In the genomic region with DNA sequence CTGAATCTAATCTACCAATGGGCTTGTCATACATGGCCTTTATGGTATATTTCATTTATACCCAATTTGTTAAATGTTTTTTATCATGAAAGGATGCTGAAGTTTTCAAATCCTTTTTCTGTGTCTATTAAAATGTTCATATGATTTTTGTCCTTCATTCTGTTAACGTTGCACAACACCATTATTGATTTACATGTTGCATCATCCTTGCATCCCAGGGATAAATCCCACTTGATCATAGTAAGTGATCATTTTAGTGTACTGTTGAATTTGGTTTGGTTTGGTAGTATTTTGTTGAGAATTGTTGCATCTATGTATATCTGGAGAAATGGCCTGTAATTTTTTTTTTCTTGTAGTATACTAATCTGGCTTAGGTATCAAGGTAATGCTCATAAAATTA, we compare ENCODE assay signal across 20 cellular contexts. TPM values are rescaled to one million over a fixed set of nuclear protein-coding genes. Genes with fewer than 3 reads are reported as not detected.
DNase-seq lines count a peak whose midpoint lies in the region; ATAC-seq and TF ChIP-seq lines count a peak whose summit lies in the region.
"Had no signal": no experiment of that assay in that cellular context is flagged by ENCODE, and none has a peak within 500 bp of the region (broad histone marks: within the 10 kb centered on the region; RNA-seq: fewer than 3 reads in every experiment).

No MANE protein-coding gene starts in this region.

- H3K9me3 Mint-ChIP-seq in CD4-positive, CD25-positive, alpha-beta regulatory T cell, result peaks cover 0 to 7% (median 4%) of the 10 kb centered on the region in 7 donors
- no peaks in the 10 kb centered on the region for H3K9me3 Mint-ChIP-seq in Calu3 (ENCODE audit: low read depth, unreplicated experiment)
- peaks cover 15% of the 10 kb centered on the region for H3K9me3 Mint-ChIP-seq in activated naive CD8-positive, alpha-beta T cell treated with anti-CD3 and anti-CD28 coated beads, Interleukin-2, amount 50 U/mL, for 24 hours
- H3K9me3 Mint-ChIP-seq in naive B cell, result peaks cover 4 to 14% (median 8%) of the 10 kb centered on the region in 7 donors

- peak overlapping the region in 2 of 3 donors; percentile 21 to 63 for H3K27ac Mint-ChIP-seq in CD4-positive, CD25-positive, alpha-beta regulatory T cell
- H3K27ac Mint-ChIP-seq in Calu3 (ENCODE audit: unreplicated experiment) (peak overlapping the region; percentile 64), naive B cell (peak overlapping the region; percentile 13 to 85 (median 70))
- peak overlapping the region; percentile 8 for H3K27ac Mint-ChIP-seq in activated naive CD8-positive, alpha-beta T cell treated with anti-CD3 and anti-CD28 coated beads, Interleukin-2, amount 50 U/mL, for 24 hours

- intact Hi-C loops in Calu3 (cut with micrococcal nuclease; ENCODE audit: unreplicated experiment), result loop anchor here (10.0 kb wide), 1 partner anchor 369 kb away; no protein-coding TSS in a partner anchor
- intact Hi-C loops in posterior vena cava (cut with DNase I), result no loop called here

- no TSS peak for BruUV-seq in Calu3 (replicated peaks; lab: Mats Ljungman, UMichigan)

- no peak for ATAC-seq in CD4-positive, CD25-positive, alpha-beta regulatory T cell (ENCODE audit: low read depth in 2 of 2)
- ATAC-seq in activated naive CD8-positive, alpha-beta T cell treated with anti-CD3 and anti-CD28 coated beads, Interleukin-2, amount 50 U/mL, for 24 hours, result no peak
- no peak for ATAC-seq in naive B cell (ENCODE audit: low read depth in 2 of 2)
- ATAC-seq in GM19324 (IDR thresholded peaks at IDR 0.05; ENCODE audit: low FRiP score, unreplicated experiment), result no peak
- no peak for ATAC-seq in HG03045 (IDR thresholded peaks at IDR 0.05; ENCODE audit: unreplicated experiment)
- ATAC-seq: left colon had no signal

- peak overlapping the region; percentile 38 for H3K4me3 ChIP-seq in CD4-positive, CD25-positive, alpha-beta regulatory T cell (ENCODE audit: low read depth, low read length)
- H3K4me3 ChIP-seq: right atrium auricular region had no signal

- peaks cover 64% of the 10 kb centered on the region for H3K36me3 Mint-ChIP-seq in CD4-positive, CD25-positive, alpha-beta regulatory T cell
- peaks cover 10% of the 10 kb centered on the region for H3K36me3 Mint-ChIP-seq in Calu3 (ENCODE audit: insufficient read depth, unreplicated experiment)
- peaks cover 65% of the 10 kb centered on the region for H3K36me3 Mint-ChIP-seq in activated naive CD8-positive, alpha-beta T cell treated with anti-CD3 and anti-CD28 coated beads, Interleukin-2, amount 50 U/mL, for 24 hours (ENCODE audit: low read depth)
- peaks cover 60 to 69% of the 10 kb centered on the region in 2 donors for H3K36me3 Mint-ChIP-seq in naive B cell

- H3K27me3 Mint-ChIP-seq in CD4-positive, CD25-positive, alpha-beta regulatory T cell, result no peaks in the 10 kb centered on the region
- no peaks in the 10 kb centered on the region for H3K27me3 Mint-ChIP-seq in Calu3 (ENCODE audit: unreplicated experiment)
- H3K27me3 Mint-ChIP-seq in activated naive CD8-positive, alpha-beta T cell treated with anti-CD3 and anti-CD28 coated beads, Interleukin-2, amount 50 U/mL, for 24 hours, result no peaks in the 10 kb centered on the region
- H3K27me3 Mint-ChIP-seq in naive B cell, result no peaks in the 10 kb centered on the region

- H3K4me1 Mint-ChIP-seq in CD4-positive, CD25-positive, alpha-beta regulatory T cell, result peaks cover 61 to 88% (median 75%) of the 10 kb centered on the region in 4 donors
- peaks cover 57% of the 10 kb centered on the region for H3K4me1 Mint-ChIP-seq in Calu3 (ENCODE audit: low read depth, unreplicated experiment)
- H3K4me1 Mint-ChIP-seq in activated naive CD8-positive, alpha-beta T cell treated with anti-CD3 and anti-CD28 coated beads, Interleukin-2, amount 50 U/mL, for 24 hours, result peaks cover 80% of the 10 kb centered on the region
- H3K4me1 Mint-ChIP-seq in naive B cell, result peaks cover 66 to 89% (median 87%) of the 10 kb centered on the region in 3 donors

- CTCF ChIA-PET in Calu3 (lab: Charles Lee), result no interaction called here

- H3K27me3 ChIP-seq in CD4-positive, CD25-positive, alpha-beta regulatory T cell (ENCODE audit: control insufficient read depth, insufficient read depth, low read length), result no peaks in the 10 kb centered on the region
- H3K27me3 ChIP-seq: right atrium auricular region had no signal

- peaks cover 9 to 10% of the 10 kb centered on the region in 2 experiments for H3K9me3 ChIP-seq in CD4-positive, CD25-positive, alpha-beta regulatory T cell (ENCODE audit: control insufficient read depth in 2 of 2, low read length in 2 of 2)
- H3K9me3 ChIP-seq: Caco-2 had no signal

- no peak for DNase-seq in CD4-positive, CD25-positive, alpha-beta regulatory T cell
- DNase-seq in Calu3 (no peak), naive B cell (no peak), posterior vena cava (ENCODE audit: low spot score) (no peak)
- DNase-seq in activated naive CD8-positive, alpha-beta T cell treated with anti-CD3 and anti-CD28 coated beads, Interleukin-2, amount 50 U/mL, for 24 hours, result no peak
- DNase-seq: activated CD8-positive, alpha-beta memory T cell treated with anti-CD3 and anti-CD28 coated beads for 24 hours; activated gamma-delta T cell; Caco-2; effector memory CD4-positive, alpha-beta T cell; left colon; midbrain; NCI-H1436; NCI-H2171; NCI-H526 treated with DMSO at 0.1 percent for 48 hours; Right ventricle myocardium superior; T-helper 1 cell; WERI-Rb-1 had no signal

- H3K27ac ChIP-seq in CD4-positive, CD25-positive, alpha-beta regulatory T cell (ENCODE audit: insufficient read depth, low read length, poor library complexity, severe bottlenecking), result no peak overlapping the region
- H3K27ac ChIP-seq: right atrium auricular region, WERI-Rb-1 had no signal

- no peak for TF ChIP-seq CTCF in Calu3 (IDR thresholded peaks at IDR 0.05; ENCODE audit: unreplicated experiment)

- H3K36me3 ChIP-seq in CD4-positive, CD25-positive, alpha-beta regulatory T cell (ENCODE audit: control insufficient read depth, insufficient read depth, low read length), result peaks cover 64% of the 10 kb centered on the region
- H3K36me3 ChIP-seq: WERI-Rb-1 had no signal

- peak overlapping the region; percentile 68 to 82 (median 74) for H3K4me3 Mint-ChIP-seq in CD4-positive, CD25-positive, alpha-beta regulatory T cell
- H3K4me3 Mint-ChIP-seq in Calu3 (ENCODE audit: low read depth, unreplicated experiment) (no peak overlapping the region), naive B cell (peak overlapping the region in 7 of 8 donors; percentile 31 to 79 (median 66))
- no peak overlapping the region for H3K4me3 Mint-ChIP-seq in activated naive CD8-positive, alpha-beta T cell treated with anti-CD3 and anti-CD28 coated beads, Interleukin-2, amount 50 U/mL, for 24 hours

- peaks cover 71% of the 10 kb centered on the region for H3K4me1 ChIP-seq in CD4-positive, CD25-positive, alpha-beta regulatory T cell (ENCODE audit: control insufficient read depth, insufficient read depth, low read length, poor library complexity, severe bottlenecking)
- H3K4me1 ChIP-seq: Caco-2 had no signal

RNA-seq across cellular contexts. Expression of gene SP100, which starts 9.4 kb away (rescaled TPM):
- 335 TPM for total RNA-seq in CD4-positive, CD25-positive, alpha-beta regulatory T cell
- polyA plus RNA-seq in CD4-positive, CD25-positive, alpha-beta regulatory T cell, result 100 to 1,000 TPM; 116 to 130 (median 122) TPM
- total RNA-seq in Calu3 (2022) (110 and 173 TPM in 2 replicates), posterior vena cava (10 to 100 TPM; 87.9 to 90.7 TPM)
- 100 to 1,000 TPM; 188 to 428 (median 231) TPM for polyA plus RNA-seq in naive B cell (ENCODE audit: low read depth in 6 of 6)

Comparison
In these comparisons a context has a peak if more than half of its experiments do, and no peak if none do; other contexts are left out.
1. H3K27ac Mint-ChIP-seq: peak in every context shown above with its lines; median percentile 70 in naive B cell; 64 in Calu3; 42 in CD4-positive, CD25-positive, alpha-beta regulatory T cell; 8 in activated naive CD8-positive, alpha-beta T cell treated with anti-CD3 and anti-CD28 coated beads, Interleukin-2, amount 50 U/mL, for 24 hours.
2. H3K4me3 Mint-ChIP-seq: peak in CD4-positive, CD25-positive, alpha-beta regulatory T cell (4 of 4) and naive B cell (7 of 8); none in Calu3 (single experiment) and activated naive CD8-positive, alpha-beta T cell treated with anti-CD3 and anti-CD28 coated beads, Interleukin-2, amount 50 U/mL, for 24 hours (single experiment).